ENCODE assay signal across 14 cellular contexts in the genomic region with DNA sequence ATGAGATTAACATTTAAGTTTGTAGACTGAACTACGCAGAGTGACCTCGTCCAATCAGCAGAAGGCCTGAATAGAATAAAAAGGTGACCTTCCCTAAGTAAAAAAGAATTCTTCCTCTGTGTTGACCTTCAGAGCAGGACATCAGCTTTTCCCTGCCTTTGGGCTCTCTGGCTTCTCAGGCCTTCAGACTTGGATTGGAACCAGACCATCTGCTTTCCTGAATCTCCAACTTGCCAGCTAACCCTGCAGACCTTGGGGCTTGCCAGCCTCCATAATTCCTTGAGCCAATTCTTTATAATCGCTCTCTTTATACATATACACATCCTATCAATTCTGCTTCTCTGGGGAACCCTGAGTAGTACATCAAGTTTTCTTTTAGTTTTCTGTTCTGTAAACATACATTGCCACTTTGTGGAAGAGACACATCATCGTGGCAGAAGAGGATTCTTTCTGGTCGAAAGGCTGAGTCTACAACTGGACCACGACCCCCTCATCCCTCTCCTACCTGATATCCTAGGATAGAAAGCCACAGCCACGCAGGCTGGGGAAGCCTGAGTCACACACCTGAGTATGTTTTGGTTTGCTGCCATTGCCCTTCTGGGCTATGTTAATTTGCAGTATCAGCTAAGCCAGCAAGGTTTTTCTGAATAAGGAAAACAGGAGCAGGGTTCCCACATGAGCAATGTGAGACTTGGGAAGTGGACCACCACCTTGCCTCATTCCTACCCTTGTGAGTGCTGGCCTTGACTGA.
DNase-seq lines count a peak whose midpoint lies in the region; ATAC-seq and TF ChIP-seq lines count a peak whose summit lies in the region.
"Had no signal": no experiment of that assay in that cellular context is flagged by ENCODE, and none has a peak within 500 bp of the region (broad histone marks: within the 10 kb centered on the region; RNA-seq: fewer than 3 reads in every experiment).

No MANE protein-coding gene starts in this region.

- H3K36me3 Mint-ChIP-seq in mesothelial cell of epicardium: no peaks in the 10 kb centered on the region

- H3K36me3 ChIP-seq in left lung: no peaks in the 10 kb centered on the region
- H3K36me3 ChIP-seq: BLaER1 had no signal

- H3K27me3 Mint-ChIP-seq in mesothelial cell of epicardium (ENCODE audit: low read depth): no peaks in the 10 kb centered on the region

- H3K4me1 Mint-ChIP-seq in mesothelial cell of epicardium: no peaks in the 10 kb centered on the region

- no peaks in the 10 kb centered on the region for H3K4me1 ChIP-seq in left lung
- H3K4me1 ChIP-seq: BLaER1 had no signal

- H3K4me3 Mint-ChIP-seq in mesothelial cell of epicardium: no peak overlapping the region
- H3K4me3 Mint-ChIP-seq: H9 had no signal

- peak; percentile 30 for DNase-seq in DMS 273 (lab: John Stamatoyannopoulos, UW; ENCODE audit: unreplicated experiment)
- DNase-seq in DMS 273 treated with DMSO at 0.1 percent for 48 hours (lab: John Stamatoyannopoulos, UW): no peak
- DNase-seq in NCI-H446 treated with DMSO at 0.1 percent for 48 hours (lab: John Stamatoyannopoulos, UW): peak; percentile 59
- DNase-seq in cerebellum (ENCODE audit: low spot score): peak; percentile 57
- no peak for DNase-seq in left lung
- DNase-seq in mesothelial cell of epicardium (ENCODE audit: low spot score in 2 of 2, unreplicated experiment in 2 of 2): no peak
- no peak for DNase-seq in stimulated activated CD4-positive, alpha-beta T cell treated with anti-CD3 and anti-CD28 coated beads, Interleukin-4, amount 100 ng/mL, for 1 hour
- DNase-seq: AML-193, DMS79, GOT3, H9 had no signal

- no peak overlapping the region for H3K27ac Mint-ChIP-seq in mesothelial cell of epicardium
- H3K27ac Mint-ChIP-seq: H9 had no signal

- peaks cover 2% of the 10 kb centered on the region for H3K9me3 Mint-ChIP-seq in mesothelial cell of epicardium
- H3K9me3 Mint-ChIP-seq: H9 had no signal

- TF ChIP-seq CTCF in left lung (IDR thresholded peaks at IDR 0.05): no peak
- TF ChIP-seq CTCF in mesothelial cell of epicardium (IDR thresholded peaks at IDR 0.05; ENCODE audit: unreplicated experiment): no peak

- H3K27ac ChIP-seq in left lung: no peak overlapping the region
- H3K27ac ChIP-seq: 22Rv1, BLaER1 had no signal

- ATAC-seq in left lung (peak; percentile 23), HG02678 (IDR thresholded peaks at IDR 0.05; ENCODE audit: unreplicated experiment) (no peak)

- no peak overlapping the region for H3K4me3 ChIP-seq in left lung
- H3K4me3 ChIP-seq: BLaER1 had no signal

- intact Hi-C loops in left lung (cut with DNase I): no loop called here

- H3K9me3 ChIP-seq in left lung: no peaks in the 10 kb centered on the region

- no peaks in the 10 kb centered on the region for H3K27me3 ChIP-seq in left lung
- H3K27me3 ChIP-seq: BLaER1 had no signal

Comparison
In these comparisons a context has a peak if more than half of its experiments do, and no peak if none do; other contexts are left out.
1. DNase-seq: peak in DMS 273 (single experiment), NCI-H446 treated with DMSO at 0.1 percent for 48 hours (single experiment) and cerebellum (single experiment); none in DMS 273 treated with DMSO at 0.1 percent for 48 hours (single experiment), left lung (0 of 2), mesothelial cell of epicardium (0 of 2) and stimulated activated CD4-positive, alpha-beta T cell treated with anti-CD3 and anti-CD28 coated beads, Interleukin-4, amount 100 ng/mL, for 1 hour (single experiment).